ENCODE assay signal across 13 cellular contexts in genomic region chr3:77467702-77468407, GRCh38.
DNase-seq lines count a peak whose midpoint lies in the region; ATAC-seq and TF ChIP-seq lines count a peak whose summit lies in the region.
"Had no signal": no experiment of that assay in that cellular context is flagged by ENCODE, and none has a peak within 500 bp of the region (broad histone marks: within the 10 kb centered on the region; RNA-seq: fewer than 3 reads in every experiment).

No MANE protein-coding gene starts in this region.

- WGBS in body of pancreas, 2 donors, result 24 to 25% methylated on average over 5 of the region's 5 CpGs
- WGBS in thyroid gland, 2 donors, result 62 to 64% methylated on average over 5 of the region's 5 CpGs

- intact Hi-C loops in body of pancreas (cut with DNase I), result no loop called here
- intact Hi-C loops in thyroid gland (cut with DNase I), result no loop called here
- intact Hi-C loops in vagina (cut with DNase I), result no loop called here

- POLR2A ChIA-PET in WTC11 (lab: Charles Lee), result no interaction called here

- H3K4me3 ChIP-seq in body of pancreas (no peak overlapping the region), kidney epithelial cell (ENCODE audit: low read depth, low read length) (no peak overlapping the region), thyroid gland (replicated peaks in 1 of 3) (no peak overlapping the region), vagina (no peak overlapping the region)
- H3K4me3 ChIP-seq: A549, esophagus muscularis mucosa had no signal

- peaks cover 19% of the 10 kb centered on the region for H3K4me1 Mint-ChIP-seq in WTC11
- H3K4me1 Mint-ChIP-seq: activated CD4-positive, alpha-beta T cell treated with anti-CD3 and anti-CD28 coated beads for 36 hours had no signal

- TF ChIP-seq POLR2A in body of pancreas (IDR thresholded peaks at IDR 0.05) (no peak), thyroid gland (IDR thresholded peaks at IDR 0.05) (no peak), vagina (IDR thresholded peaks at IDR 0.05) (no peak)

- H3K36me3 ChIP-seq in body of pancreas (replicated peaks in 1 of 2; ENCODE audit: insufficient read depth in 1 of 2, low read depth in 2 of 2) (no peaks in the 10 kb centered on the region), kidney epithelial cell (ENCODE audit: control insufficient read depth, insufficient read depth, low read length) (no peaks in the 10 kb centered on the region), thyroid gland (no peaks in the 10 kb centered on the region), vagina (no peaks in the 10 kb centered on the region)
- H3K36me3 ChIP-seq: esophagus muscularis mucosa had no signal

- H3K27ac ChIP-seq in body of pancreas, result peak overlapping the region in 1 of 4 donors; percentile 32
- H3K27ac ChIP-seq in thyroid gland, result no peak overlapping the region
- no peak overlapping the region for H3K27ac ChIP-seq in vagina
- H3K27ac ChIP-seq: A549, esophagus muscularis mucosa had no signal

- no peak overlapping the region for H3K27ac Mint-ChIP-seq in WTC11
- H3K27ac Mint-ChIP-seq: activated CD4-positive, alpha-beta T cell treated with anti-CD3 and anti-CD28 coated beads for 36 hours had no signal

- H3K9me3 Mint-ChIP-seq in WTC11, result no peaks in the 10 kb centered on the region

- TF ChIP-seq CTCF in body of pancreas (IDR thresholded peaks at IDR 0.05) (no peak), kidney epithelial cell (IDR thresholded peaks at IDR 0.05; ENCODE audit: insufficient read depth, low read length, poor library complexity, severe bottlenecking) (no peak), thyroid gland (IDR thresholded peaks at IDR 0.05) (no peak), vagina (IDR thresholded peaks at IDR 0.05) (no peak), WTC11 (IDR thresholded peaks at IDR 0.05) (no peak)

- H3K36me3 Mint-ChIP-seq in WTC11, result no peaks in the 10 kb centered on the region

- no peak overlapping the region for H3K4me3 Mint-ChIP-seq in WTC11
- H3K4me3 Mint-ChIP-seq: activated CD4-positive, alpha-beta T cell treated with anti-CD3 and anti-CD28 coated beads for 36 hours had no signal

- ATAC-seq in body of pancreas (peak; percentile 85), HG03432 (IDR thresholded peaks at IDR 0.05; ENCODE audit: unreplicated experiment) (no peak), WTC11 (no peak)
- ATAC-seq: A549; activated CD4-positive, alpha-beta T cell treated with anti-CD3 and anti-CD28 coated beads for 36 hours; SK-N-SH treated with all-trans-retinoic acid at 6 μM for 48 hours had no signal

- H3K9me3 ChIP-seq in body of pancreas, result no peaks in the 10 kb centered on the region
- no peaks in the 10 kb centered on the region for H3K9me3 ChIP-seq in thyroid gland
- H3K9me3 ChIP-seq in vagina, result no peaks in the 10 kb centered on the region
- H3K9me3 ChIP-seq: A549, esophagus muscularis mucosa had no signal

- no peaks in the 10 kb centered on the region for H3K27me3 Mint-ChIP-seq in WTC11 (ENCODE audit: low read depth)
- H3K27me3 Mint-ChIP-seq: activated CD4-positive, alpha-beta T cell treated with anti-CD3 and anti-CD28 coated beads for 36 hours had no signal

- DNase-seq in NCI-H2107 treated with DMSO at 0.1 percent for 48 hours (lab: John Stamatoyannopoulos, UW; ENCODE audit: unreplicated experiment) (peak; percentile 56), NCI-H2107 (lab: John Stamatoyannopoulos, UW) (no peak), body of pancreas (peak; percentile 23 to 71 (median 61)), kidney epithelial cell (ENCODE audit: low read depth) (peak; percentile 52), thyroid gland (peak; percentile 53 to 64), vagina (ENCODE audit: extremely low spot score in 2 of 2) (no peak), WTC11 (ENCODE audit: low spot score) (no peak)
- DNase-seq: activated CD4-positive, alpha-beta T cell treated with anti-CD3 and anti-CD28 coated beads for 36 hours; EL had no signal

- H3K4me1 ChIP-seq in body of pancreas (peaks cover 13% of the 10 kb centered on the region), thyroid gland (no peaks in the 10 kb centered on the region), vagina (peaks cover 14% of the 10 kb centered on the region)
- H3K4me1 ChIP-seq: A549 had no signal

- CTCF ChIA-PET in WTC11 (lab: Charles Lee), result no interaction called here

- H3K27me3 ChIP-seq in body of pancreas (no peaks in the 10 kb centered on the region), kidney epithelial cell (ENCODE audit: control insufficient read depth, insufficient read depth, low read length) (no peaks in the 10 kb centered on the region), thyroid gland (no peaks in the 10 kb centered on the region), vagina (no peaks in the 10 kb centered on the region)
- H3K27me3 ChIP-seq: esophagus muscularis mucosa had no signal

TF ChIP-seq in WTC11, 78 proteins besides CTCF, POLR2A, EP300 and RAD21:
- no peak for TF ChIP-seq FOXP1 (CRISPR knock-in tag; IDR thresholded peaks at IDR 0.05; ENCODE audit: borderline replicate concordance)
- TF ChIP-seq TEAD1 (CRISPR knock-in tag; IDR thresholded peaks at IDR 0.05), result no peak
- TF ChIP-seq AR (CRISPR knock-in tag; IDR thresholded peaks at IDR 0.05), result no peak
- TF ChIP-seq MYBL2 (CRISPR knock-in tag; IDR thresholded peaks at IDR 0.05), result no peak

Comparison
In these comparisons a context has a peak if more than half of its experiments do, and no peak if none do; other contexts are left out.
1. DNase-seq: peak in NCI-H2107 treated with DMSO at 0.1 percent for 48 hours (single experiment), body of pancreas (4 of 4), kidney epithelial cell (single experiment) and thyroid gland (2 of 2); none in NCI-H2107 (single experiment), vagina (0 of 2) and WTC11 (single experiment).